Comparison of ENCODE assay signal across 31 cellular contexts in the genomic region with DNA sequence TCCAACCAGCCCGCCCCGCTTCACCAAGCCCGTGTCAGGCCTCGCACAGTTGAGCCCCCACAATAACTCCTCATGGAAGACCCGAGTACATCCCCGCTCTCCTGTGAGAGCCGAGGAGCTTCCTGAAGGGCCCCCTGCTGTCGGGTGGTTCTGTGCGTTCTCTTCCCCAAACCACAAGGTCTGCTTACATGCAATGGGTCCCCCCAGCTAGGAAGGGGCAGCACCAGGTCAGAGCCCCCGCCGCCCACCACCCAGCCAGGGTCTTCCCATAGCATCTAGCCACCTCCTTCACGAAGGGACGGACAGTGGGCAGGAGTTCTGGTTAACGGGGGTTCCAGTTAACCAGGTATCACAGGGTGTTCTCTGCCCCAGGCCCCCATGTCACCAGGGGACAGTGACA. TPM values are rescaled to one million over a fixed set of nuclear protein-coding genes. Genes with fewer than 3 reads are reported as not detected.
"Had no signal": no experiment of that assay in that cellular context is flagged by ENCODE, and none has a peak within 500 bp of the region (broad histone marks: within the 10 kb centered on the region; RNA-seq: fewer than 3 reads in every experiment).

No MANE protein-coding gene starts in this region.

- H3K36me3 Mint-ChIP-seq: activated naive CD4-positive, alpha-beta T cell treated with anti-CD3 and anti-CD28 coated beads, Interleukin-2, amount 10 ng/mL, durations not matched to agents 7 days and 5 days; activated naive CD8-positive, alpha-beta T cell had no signal

- H3K4me1 Mint-ChIP-seq: activated CD4-positive, alpha-beta memory T cell treated with anti-CD3 and anti-CD28 coated beads, Interleukin-2, amount 10 ng/mL, durations not matched to agents 7 days and 5 days; activated CD4-positive, alpha-beta T cell treated with anti-CD3 and anti-CD28 coated beads, Interleukin-2, amount 10 ng/mL, durations not matched to agents 7 days and 5 days; activated naive CD4-positive, alpha-beta T cell treated with anti-CD3 and anti-CD28 coated beads, Interleukin-2, amount 10 ng/mL, durations not matched to agents 7 days and 5 days had no signal

- H3K27ac ChIP-seq: body of pancreas, breast epithelium, cardiac muscle cell, esophagus muscularis mucosa, foreskin keratinocyte, gastrocnemius medialis had no signal

- H3K9me3 ChIP-seq: body of pancreas, breast epithelium, esophagus muscularis mucosa, gastrocnemius medialis had no signal

- H3K9me3 Mint-ChIP-seq: activated CD4-positive, alpha-beta memory T cell treated with anti-CD3 and anti-CD28 coated beads, Interleukin-2, amount 10 ng/mL, durations not matched to agents 7 days and 5 days; activated CD4-positive, alpha-beta T cell treated with anti-CD3 and anti-CD28 coated beads, Interleukin-2, amount 10 ng/mL, durations not matched to agents 7 days and 5 days; activated naive CD4-positive, alpha-beta T cell treated with anti-CD3 and anti-CD28 coated beads, Interleukin-2, amount 10 ng/mL, durations not matched to agents 7 days and 5 days; activated T-cell treated with anti-CD3 and anti-CD28 coated beads, Interleukin-2, amount 50 U/mL, for 24 hours; activated T-cell treated with anti-CD3 and anti-CD28 coated beads, Interleukin-2, amount 50 U/mL, for 72 hours; effector memory CD8-positive, alpha-beta T cell had no signal

- H3K4me3 ChIP-seq: body of pancreas, breast epithelium, cardiac muscle cell, esophagus muscularis mucosa, gastrocnemius medialis had no signal

- H3K27me3 ChIP-seq: cardiac muscle cell had no signal

- ATAC-seq: activated T-cell treated with anti-CD3 and anti-CD28 coated beads, Interleukin-2, amount 50 U/mL, for 72 hours; body of pancreas; effector memory CD8-positive, alpha-beta T cell; foreskin keratinocyte; gastrocnemius medialis had no signal

- H3K36me3 ChIP-seq: breast epithelium, cardiac muscle cell, esophagus muscularis mucosa, gastrocnemius medialis had no signal

- H3K4me1 ChIP-seq: breast epithelium, foreskin keratinocyte, gastrocnemius medialis had no signal

- DNase-seq: activated CD4-positive, alpha-beta memory T cell treated with anti-CD3 and anti-CD28 coated beads, Interleukin-2, amount 10 ng/mL, durations not matched to agents 7 days and 5 days; activated CD4-positive, alpha-beta T cell treated with anti-CD3 and anti-CD28 coated beads for 1 hour; activated CD4-positive, alpha-beta T cell treated with anti-CD3 and anti-CD28 coated beads for 4 hours; activated CD4-positive, alpha-beta T cell treated with anti-CD3 and anti-CD28 coated beads, Interleukin-2, amount 10 ng/mL, durations not matched to agents 7 days and 5 days; activated CD4-positive, alpha-beta T cell treated with anti-CD3 and anti-CD28 coated beads, Interleukin-2, amount 50 U/mL, for 4 hours; activated CD8-positive, alpha-beta memory T cell treated with anti-CD3 and anti-CD28 coated beads, Interleukin-2, amount 50 U/mL, for 48 hours; activated gamma-delta T cell; activated naive CD4-positive, alpha-beta T cell; activated naive CD4-positive, alpha-beta T cell treated with anti-CD3 and anti-CD28 coated beads, Interleukin-2, amount 10 ng/mL, durations not matched to agents 7 days and 5 days; activated T-cell treated with anti-CD3 and anti-CD28 coated beads for 4 hours; activated T-cell treated with anti-CD3 and anti-CD28 coated beads, Interleukin-2, amount 50 U/mL, for 24 hours; activated T-cell treated with anti-CD3 and anti-CD28 coated beads, Interleukin-2, amount 50 U/mL, for 72 hours; amniotic stem cell; anterior cingulate cortex; body of pancreas; central memory CD4-positive, alpha-beta T cell; cortex of kidney; dermis blood vessel endothelial cell; effector CD4-positive, alpha-beta T cell; effector memory CD8-positive, alpha-beta T cell; erythroblast; foreskin keratinocyte; gastrocnemius medialis; glutamatergic neuron; T-helper 2 cell had no signal

- H3K27ac Mint-ChIP-seq: activated CD4-positive, alpha-beta memory T cell treated with anti-CD3 and anti-CD28 coated beads, Interleukin-2, amount 10 ng/mL, durations not matched to agents 7 days and 5 days; activated CD4-positive, alpha-beta T cell treated with anti-CD3 and anti-CD28 coated beads, Interleukin-2, amount 10 ng/mL, durations not matched to agents 7 days and 5 days; activated naive CD4-positive, alpha-beta T cell treated with anti-CD3 and anti-CD28 coated beads, Interleukin-2, amount 10 ng/mL, durations not matched to agents 7 days and 5 days; activated naive CD8-positive, alpha-beta T cell; activated T-cell treated with anti-CD3 and anti-CD28 coated beads, Interleukin-2, amount 50 U/mL, for 24 hours; activated T-cell treated with anti-CD3 and anti-CD28 coated beads, Interleukin-2, amount 50 U/mL, for 72 hours; effector memory CD8-positive, alpha-beta T cell had no signal

- H3K4me3 Mint-ChIP-seq: activated CD4-positive, alpha-beta memory T cell treated with anti-CD3 and anti-CD28 coated beads, Interleukin-2, amount 10 ng/mL, durations not matched to agents 7 days and 5 days; activated CD4-positive, alpha-beta T cell treated with anti-CD3 and anti-CD28 coated beads, Interleukin-2, amount 10 ng/mL, durations not matched to agents 7 days and 5 days; activated naive CD4-positive, alpha-beta T cell treated with anti-CD3 and anti-CD28 coated beads, Interleukin-2, amount 10 ng/mL, durations not matched to agents 7 days and 5 days; activated naive CD8-positive, alpha-beta T cell; activated T-cell treated with anti-CD3 and anti-CD28 coated beads, Interleukin-2, amount 50 U/mL, for 24 hours; activated T-cell treated with anti-CD3 and anti-CD28 coated beads, Interleukin-2, amount 50 U/mL, for 72 hours; effector memory CD8-positive, alpha-beta T cell had no signal

- FAIRE-seq: colon had no signal

RNA-seq across cellular contexts. Expression of a gene that starts 51.5 kb away (rescaled TPM):
- total RNA-seq: activated CD4-positive, alpha-beta memory T cell treated with anti-CD3 and anti-CD28 coated beads, Interleukin-2, amount 10 ng/mL, durations not matched to agents 7 days and 5 days; activated CD4-positive, alpha-beta T cell treated with anti-CD3 and anti-CD28 coated beads, Interleukin-2, amount 10 ng/mL, durations not matched to agents 7 days and 5 days; activated T-cell treated with anti-CD3 and anti-CD28 coated beads, Interleukin-2, amount 50 U/mL, for 72 hours; dermis blood vessel endothelial cell; foreskin keratinocyte; gastrocnemius medialis; T-helper 1 cell treated with Interleukin-12 subunit alpha and Interleukin-12 subunit beta and Interleukin-4 antibody, amounts not matched to agents 30 ng/mL and 1 ng/mL, for 36 hours had no signal
- polyA plus RNA-seq: foreskin keratinocyte had no signal
